ENCODE assay signal across 26 cellular contexts in the genomic region with DNA sequence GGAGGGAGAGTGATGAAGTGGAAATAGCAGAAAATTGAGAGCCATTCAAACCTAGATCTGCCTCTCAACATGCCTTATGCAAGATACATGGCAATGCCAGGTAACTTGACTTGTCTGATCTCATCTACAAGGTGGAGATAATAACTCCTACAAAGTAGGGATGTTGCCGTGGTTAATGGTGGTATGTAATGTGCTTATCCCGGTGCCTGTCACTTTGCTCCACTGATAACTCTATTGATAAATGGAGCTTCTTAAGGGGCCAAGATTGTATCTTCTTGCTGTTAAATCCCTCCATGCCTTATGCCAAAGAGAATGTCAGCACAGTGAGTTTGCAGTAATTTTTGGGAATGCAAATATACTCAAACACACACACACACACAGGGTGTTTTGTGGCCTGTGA.
"Had no signal": no experiment of that assay in that cellular context is flagged by ENCODE, and none has a peak within 500 bp of the region (broad histone marks: within the 10 kb centered on the region; RNA-seq: fewer than 3 reads in every experiment).

No MANE protein-coding gene starts in this region.

- H3K27ac ChIP-seq: stomach, suprapubic skin, testis, thoracic aorta, thyroid gland, tibial artery, tibial nerve, transverse colon, upper lobe of left lung, upper lobe of right lung, uterus, vagina had no signal

- H3K4me3 ChIP-seq: stomach, suprapubic skin, testis, thoracic aorta, thyroid gland, tibial artery, tibial nerve, transverse colon, upper lobe of left lung, upper lobe of right lung, uterus, vagina had no signal

- ATAC-seq: stimulated activated effector memory CD8-positive, alpha-beta T cell treated with anti-CD3 and anti-CD28 coated beads, Interleukin-12 subunit alpha, Interleukin-12 subunit beta, amount 100 ng/mL, for 72 hours; stimulated activated memory B cell treated with anti-CD40 and anti-IgM and Interleukin-4, amounts not matched to agents 10 μg/mL and 1 μg/mL and 100 μg/mL, for 72 hours; stimulated activated naive B cell treated with anti-CD40 and anti-IgM and Interleukin-4, amounts not matched to agents 10 μg/mL and 1 μg/mL and 100 μg/mL, for 72 hours; stimulated activated naive CD8-positive, alpha-beta T cell treated with anti-CD3 and anti-CD28 coated beads, Interleukin-15, amount 100 ng/mL, for 72 hours; stimulated activated naive CD8-positive, alpha-beta T cell treated with anti-CD3 and anti-CD28 coated beads, Interleukin-15, Interleukin-2, amounts not matched to agents 100 U/mL and 50 U/mL, for 24 hours; upper lobe of right lung had no signal

- H3K9me3 ChIP-seq: stomach, suprapubic skin, testis, thoracic aorta, thyroid gland, tibial artery, tibial nerve, transverse colon, upper lobe of left lung, upper lobe of right lung, uterus, vagina had no signal

- DNase-seq: stimulated activated CD4-positive, alpha-beta T cell treated with anti-CD3 and anti-CD28 coated beads, Interleukin-2, amount 100 ng/mL, for 48 hours; stimulated activated CD4-positive, alpha-beta T cell treated with anti-CD3 and anti-CD28 coated beads, Interleukin-4, amount 100 ng/mL, for 1 hour; stimulated activated CD4-positive, alpha-beta T cell treated with anti-CD3 and anti-CD28 coated beads, Interleukin-4, amount 100 ng/mL, for 24 hours; stimulated activated CD4-positive, alpha-beta T cell treated with anti-CD3 and anti-CD28 coated beads, Interleukin-4, amount 100 ng/mL, for 4 hours; stimulated activated CD8-positive, alpha-beta memory T cell treated with anti-CD3 and anti-CD28 coated beads, Interleukin-4, amount 100 ng/mL, for 48 hours; stimulated activated naive B cell treated with anti-CD40 and anti-IgM and Interleukin-4, amounts not matched to agents 10 μg/mL and 1 μg/mL and 100 μg/mL, for 72 hours; stimulated activated naive CD4-positive, alpha-beta T cell; stimulated activated naive CD4-positive, alpha-beta T cell treated with Interleukin-2 at 50 U/mL for 16 hours; stimulated activated naive CD8-positive, alpha-beta T cell treated with anti-CD3 and anti-CD28 coated beads, Interleukin-15, amount 100 ng/mL, for 72 hours; stimulated activated naive CD8-positive, alpha-beta T cell treated with anti-CD3 and anti-CD28 coated beads, Interleukin-15, Interleukin-2, amounts not matched to agents 100 U/mL and 50 U/mL, for 24 hours; stomach; substantia nigra; testis; thyroid gland; tibial artery; transverse colon; trophoblast cell; upper lobe of left lung; upper lobe of right lung; uterus had no signal

- H3K4me1 ChIP-seq: stomach, suprapubic skin, testis, tibial nerve, transverse colon, upper lobe of right lung, uterus, vagina had no signal

- H3K27me3 ChIP-seq: stomach, suprapubic skin, testis, thyroid gland, tibial artery, tibial nerve, transverse colon, upper lobe of left lung, upper lobe of right lung, uterus, vagina had no signal

- H3K36me3 ChIP-seq: suprapubic skin, thoracic aorta, thyroid gland, tibial nerve, transverse colon, upper lobe of right lung, uterus, vagina had no signal
